Comparison of ENCODE assay signal across 16 cellular contexts in genomic region chr2:26076001-26076587, GRCh38. TPM values are rescaled to one million over a fixed set of nuclear protein-coding genes. Genes with fewer than 3 reads are reported as not detected.
A peak's percentile ranks its signal among the peaks of the same experiment; 100 is the strongest.
DNase-seq lines count a peak whose midpoint lies in the region; ATAC-seq and TF ChIP-seq lines count a peak whose summit lies in the region.
"Had no signal": no experiment of that assay in that cellular context is flagged by ENCODE, and none has a peak within 500 bp of the region (broad histone marks: within the 10 kb centered on the region; RNA-seq: fewer than 3 reads in every experiment).

No MANE protein-coding gene starts in this region.

- peaks cover 2% of the 10 kb centered on the region for H3K9me3 Mint-ChIP-seq in activated naive CD4-positive, alpha-beta T cell treated with anti-CD3 and anti-CD28 coated beads, Interleukin-2, amount 50 U/mL, for 24 hours
- peaks cover 12% of the 10 kb centered on the region for H3K9me3 Mint-ChIP-seq in activated naive CD4-positive, alpha-beta T cell treated with anti-CD3 and anti-CD28 coated beads for 36 hours
- H3K9me3 Mint-ChIP-seq in immature natural killer cell (no peaks in the 10 kb centered on the region), type B pancreatic cell (peaks cover 3% of the 10 kb centered on the region)

- H3K4me3 Mint-ChIP-seq in activated naive CD4-positive, alpha-beta T cell treated with anti-CD3 and anti-CD28 coated beads, Interleukin-2, amount 50 U/mL, for 24 hours, result no peak overlapping the region
- no peak overlapping the region for H3K4me3 Mint-ChIP-seq in activated naive CD4-positive, alpha-beta T cell treated with anti-CD3 and anti-CD28 coated beads for 36 hours
- H3K4me3 Mint-ChIP-seq in immature natural killer cell, result no peak overlapping the region
- peak overlapping the region; percentile 13 for H3K4me3 Mint-ChIP-seq in type B pancreatic cell
- H3K4me3 Mint-ChIP-seq: effector memory CD8-positive, alpha-beta T cell had no signal

- H3K36me3 Mint-ChIP-seq in activated naive CD4-positive, alpha-beta T cell treated with anti-CD3 and anti-CD28 coated beads, Interleukin-2, amount 50 U/mL, for 24 hours, result peaks cover 15% of the 10 kb centered on the region
- H3K36me3 Mint-ChIP-seq in activated naive CD4-positive, alpha-beta T cell treated with anti-CD3 and anti-CD28 coated beads for 36 hours (ENCODE audit: low read depth), result peaks cover 23% of the 10 kb centered on the region
- H3K36me3 Mint-ChIP-seq in immature natural killer cell (peaks cover 1 to 8% (median 2%) of the 10 kb centered on the region in 3 donors), type B pancreatic cell (peaks cover 28% of the 10 kb centered on the region)

- ATAC-seq in GM19324 (IDR thresholded peaks at IDR 0.05; ENCODE audit: low FRiP score, unreplicated experiment) (no peak), SK-N-SH treated with all-trans-retinoic acid at 6 μM for 48 hours (no peak)
- ATAC-seq: effector memory CD8-positive, alpha-beta T cell; sciatic nerve had no signal

- CTCF ChIA-PET in activated naive CD4-positive, alpha-beta T cell treated with anti-CD3 and anti-CD28 coated beads for 36 hours (lab: Charles Lee), result interaction anchor here (0.5 to 1.3 kb wide), 3 partner anchors 10 to 72 kb away, joined by 3 to 4 read pairs (median 3); no protein-coding TSS in a partner anchor

- peaks cover 55% of the 10 kb centered on the region for H3K4me1 Mint-ChIP-seq in activated naive CD4-positive, alpha-beta T cell treated with anti-CD3 and anti-CD28 coated beads, Interleukin-2, amount 50 U/mL, for 24 hours
- H3K4me1 Mint-ChIP-seq in activated naive CD4-positive, alpha-beta T cell treated with anti-CD3 and anti-CD28 coated beads for 36 hours (ENCODE audit: low read depth), result peaks cover 20% of the 10 kb centered on the region
- H3K4me1 Mint-ChIP-seq in immature natural killer cell (peaks cover 33 to 64% of the 10 kb centered on the region in 2 donors), type B pancreatic cell (ENCODE audit: unreplicated experiment) (peaks cover 27% of the 10 kb centered on the region)

- no peaks in the 10 kb centered on the region for H3K27me3 Mint-ChIP-seq in activated naive CD4-positive, alpha-beta T cell treated with anti-CD3 and anti-CD28 coated beads, Interleukin-2, amount 50 U/mL, for 24 hours
- H3K27me3 Mint-ChIP-seq in activated naive CD4-positive, alpha-beta T cell treated with anti-CD3 and anti-CD28 coated beads for 36 hours (ENCODE audit: low read depth), result no peaks in the 10 kb centered on the region
- H3K27me3 Mint-ChIP-seq in immature natural killer cell (ENCODE audit: low read depth in 3 of 3), result no peaks in the 10 kb centered on the region
- H3K27me3 Mint-ChIP-seq in type B pancreatic cell, result no peaks in the 10 kb centered on the region
- H3K27me3 Mint-ChIP-seq: effector memory CD8-positive, alpha-beta T cell had no signal

- DNase-seq in activated naive CD4-positive, alpha-beta T cell treated with anti-CD3 and anti-CD28 coated beads for 36 hours, result no peak
- peak; percentile 24 for DNase-seq in NCI-H748 (lab: John Stamatoyannopoulos, UW; ENCODE audit: unreplicated experiment)
- no peak for DNase-seq in immature natural killer cell
- no peak for DNase-seq in type B pancreatic cell (ENCODE audit: extremely low spot score, unreplicated experiment)
- no peak for DNase-seq in HuH-7.5 (ENCODE audit: low spot score)
- DNase-seq: activated CD4-positive, alpha-beta T cell treated with anti-CD3 and anti-CD28 coated beads, Interleukin-2, amount 50 U/mL, for 1 hour; central memory CD4-positive, alpha-beta T cell; effector memory CD8-positive, alpha-beta T cell; hypothalamus; NCI-H2081 treated with DMSO at 0.1 percent for 48 hours; nucleus accumbens; T1000 had no signal

- no peak for TF ChIP-seq CTCF in type B pancreatic cell (conservative IDR thresholded peaks at IDR 0.05)

- peak overlapping the region; percentile 82 for H3K27ac Mint-ChIP-seq in activated naive CD4-positive, alpha-beta T cell treated with anti-CD3 and anti-CD28 coated beads, Interleukin-2, amount 50 U/mL, for 24 hours
- H3K27ac Mint-ChIP-seq in activated naive CD4-positive, alpha-beta T cell treated with anti-CD3 and anti-CD28 coated beads for 36 hours, result no peak overlapping the region
- H3K27ac Mint-ChIP-seq in immature natural killer cell (peak overlapping the region in 4 of 6 donors; percentile 4 to 15 (median 13)), type B pancreatic cell (peak overlapping the region; percentile 74)

- intact Hi-C loops in activated naive CD4-positive, alpha-beta T cell treated with anti-CD3 and anti-CD28 coated beads for 36 hours (cut with micrococcal nuclease), result no loop called here

TF ChIP-seq in SK-N-SH treated with all-trans-retinoic acid at 6 μM for 48 hours, 23 proteins besides CTCF, POLR2A, EP300 and RAD21 (continues in another document):
- TF ChIP-seq SNAI2 (CRISPR knock-in tag; IDR thresholded peaks at IDR 0.05) (no peak), POU6F1 (CRISPR knock-in tag; IDR thresholded peaks at IDR 0.05; ENCODE audit: borderline replicate concordance, low read depth) (no peak), TCF4 (CRISPR knock-in tag; IDR thresholded peaks at IDR 0.05; ENCODE audit: borderline replicate concordance) (no peak), GLIS3 (CRISPR knock-in tag; IDR thresholded peaks at IDR 0.05) (no peak), ZNF8 (CRISPR knock-in tag; IDR thresholded peaks at IDR 0.05) (no peak), CSDC2 (CRISPR knock-in tag; IDR thresholded peaks at IDR 0.05) (no peak), ZFP3 (CRISPR knock-in tag; IDR thresholded peaks at IDR 0.05) (no peak), ISL1 (CRISPR knock-in tag; IDR thresholded peaks at IDR 0.05) (no peak), ZNF565 (CRISPR knock-in tag; conservative IDR thresholded peaks at IDR 0.05; ENCODE audit: low read depth) (no peak), TSHZ2 (CRISPR knock-in tag; IDR thresholded peaks at IDR 0.05) (no peak), ARNTL (CRISPR knock-in tag; IDR thresholded peaks at IDR 0.05; ENCODE audit: borderline replicate concordance, low read depth) (no peak), PPARA (CRISPR knock-in tag; IDR thresholded peaks at IDR 0.05; ENCODE audit: borderline replicate concordance) (no peak), ESRRG (CRISPR knock-in tag; IDR thresholded peaks at IDR 0.05) (no peak), CREB5 (CRISPR knock-in tag; IDR thresholded peaks at IDR 0.05; ENCODE audit: low read depth) (no peak)

RNA-seq across cellular contexts. Expression of gene RAB10, which starts 42.2 kb away (rescaled TPM):
- 10 to 100 TPM; 84.2 to 93.0 TPM for total RNA-seq in activated naive CD4-positive, alpha-beta T cell treated with anti-CD3 and anti-CD28 coated beads for 36 hours
- polyA plus RNA-seq in immature natural killer cell, result 10 to 100 TPM; 69.9 to 85.2 (median 80.5) TPM
- total RNA-seq in type B pancreatic cell (ENCODE audit: low replicate concordance), result 143 and 186 TPM in 2 replicates
